In genomic region chr7:27100601-27101187, GRCh38 we compare ENCODE assay signal across 2 cellular contexts.
TF ChIP-seq lines count a peak whose summit lies in the region.

No MANE protein-coding gene starts in this region.

TF ChIP-seq in SK-N-SH, 30 proteins besides CTCF, POLR2A, EP300 and RAD21 (continued from another document):
- TF ChIP-seq TEAD4 (IDR thresholded peaks at IDR 0.05; ENCODE audit: borderline replicate concordance, insufficient read depth) (no peak), IRF3 (IDR thresholded peaks at IDR 0.05; ENCODE audit: low read depth, low read length) (no peak), PBX3 (IDR thresholded peaks at IDR 0.05) (no peak), FOSL2 (IDR thresholded peaks at IDR 0.05; ENCODE audit: borderline replicate concordance, low read depth) (no peak), RXRA (IDR thresholded peaks at IDR 0.05; ENCODE audit: borderline replicate concordance, low read depth) (no peak), MXI1 (IDR thresholded peaks at IDR 0.05; ENCODE audit: low read depth, low read length) (no peak), YY1 (IDR thresholded peaks at IDR 0.05; ENCODE audit: low read depth) (no peak), GATA2 (CRISPR knock-in tag; IDR thresholded peaks at IDR 0.05) (no peak), GABPA (IDR thresholded peaks at IDR 0.05; ENCODE audit: low read depth) (no peak), MEF2A (IDR thresholded peaks at IDR 0.05; ENCODE audit: borderline replicate concordance, low read depth) (no peak), NFIC (IDR thresholded peaks at IDR 0.05; ENCODE audit: borderline replicate concordance) (no peak), RFX5 (IDR thresholded peaks at IDR 0.05; ENCODE audit: low read length) (no peak), TCF12 (IDR thresholded peaks at IDR 0.05) (no peak), ZBTB33 (IDR thresholded peaks at IDR 0.05; ENCODE audit: borderline replicate concordance, low read depth) (no peak)

TF ChIP-seq in SK-N-SH treated with all-trans-retinoic acid at 6 μM for 48 hours, 23 proteins besides CTCF, POLR2A, EP300 and RAD21 (continued from another document):
- TF ChIP-seq PATZ1 (CRISPR knock-in tag; IDR thresholded peaks at IDR 0.05; ENCODE audit: borderline replicate concordance): no peak
- TF ChIP-seq BACH2 (CRISPR knock-in tag; IDR thresholded peaks at IDR 0.05; ENCODE audit: borderline replicate concordance): no peak
